In genomic region chr6:56642366-56643261, GRCh38 we compare ENCODE assay signal across 8 cellular contexts. TPM values are rescaled to one million over a fixed set of nuclear protein-coding genes. Genes with fewer than 3 reads are reported as not detected.
DNase-seq lines count a peak whose midpoint lies in the region; ATAC-seq and TF ChIP-seq lines count a peak whose summit lies in the region.

DST (minus strand) TSS chr6:56642889.

- H3K4me3 ChIP-seq in psoas muscle, result no peak within 1 kb of the TSS

- H3K4me1 ChIP-seq in foreskin keratinocyte (peaks cover 25% of the 10 kb centered on the region), psoas muscle (peaks cover 8% of the 10 kb centered on the region)

- CTCF ChIA-PET in activated CD4-positive, alpha-beta T cell treated with anti-CD3 and anti-CD28 coated beads for 36 hours (lab: Charles Lee), result interaction anchor here (0.6 to 0.9 kb wide), 2 partner anchors 57 to 285 kb away, joined by 3 read pairs; no protein-coding TSS in a partner anchor

- no peak within 1 kb of the TSS for H3K27ac Mint-ChIP-seq in activated CD4-positive, alpha-beta T cell treated with anti-CD3 and anti-CD28 coated beads for 36 hours

- ATAC-seq in SK-N-SH treated with all-trans-retinoic acid at 6 μM for 48 hours, result peak; percentile 89
- ATAC-seq in foreskin keratinocyte, result peak; percentile 93
- ATAC-seq in psoas muscle, result peak in 2 of 4 donors; percentile 23 to 25
- no peak for ATAC-seq in HG02981 (IDR thresholded peaks at IDR 0.05; ENCODE audit: unreplicated experiment)
- ATAC-seq in GM19397 (IDR thresholded peaks at IDR 0.05; ENCODE audit: unreplicated experiment), result no peak
- ATAC-seq in GM21576 (IDR thresholded peaks at IDR 0.05; ENCODE audit: unreplicated experiment), result no peak
- no peak for ATAC-seq in activated CD4-positive, alpha-beta T cell treated with anti-CD3 and anti-CD28 coated beads for 36 hours

- 69 to 80% (median 72%) methylated on average over 7 of the region's 7 CpGs for WGBS in psoas muscle, 3 donors

- TF ChIP-seq CTCF in foreskin keratinocyte (conservative IDR thresholded peaks at IDR 0.05), result no peak
- TF ChIP-seq CTCF in psoas muscle (IDR thresholded peaks at IDR 0.05), result no peak

- peaks cover 4 to 89% of the 10 kb centered on the region in 2 donors for H3K36me3 ChIP-seq in psoas muscle (ENCODE audit: insufficient read depth in 1 of 2, low read depth in 1 of 2)

- intact Hi-C loops in psoas muscle (cut with DNase I), result loop anchor here in 1 of 2 donors (5.0 kb wide), 2 partner anchors 55 to 210 kb away; no protein-coding TSS in a partner anchor
- intact Hi-C loops in activated CD4-positive, alpha-beta T cell treated with anti-CD3 and anti-CD28 coated beads for 36 hours (cut with DNase I, micrococcal nuclease), result no loop called here

- no peaks in the 10 kb centered on the region for H3K27me3 Mint-ChIP-seq in activated CD4-positive, alpha-beta T cell treated with anti-CD3 and anti-CD28 coated beads for 36 hours

- no peaks in the 10 kb centered on the region for H3K4me1 Mint-ChIP-seq in activated CD4-positive, alpha-beta T cell treated with anti-CD3 and anti-CD28 coated beads for 36 hours

- no peaks in the 10 kb centered on the region for H3K9me3 ChIP-seq in psoas muscle

- no peaks in the 10 kb centered on the region for H3K9me3 Mint-ChIP-seq in activated CD4-positive, alpha-beta T cell treated with anti-CD3 and anti-CD28 coated beads for 36 hours (ENCODE audit: low read depth)

- DNase-seq in EH (ENCODE audit: low read depth) (peak; percentile 95), foreskin keratinocyte (peak; percentile 98 to 99), psoas muscle (no peak)
- no peak for DNase-seq in activated CD4-positive, alpha-beta T cell treated with anti-CD3 and anti-CD28 coated beads for 36 hours

- H3K36me3 Mint-ChIP-seq in activated CD4-positive, alpha-beta T cell treated with anti-CD3 and anti-CD28 coated beads for 36 hours (ENCODE audit: low read depth), result no peaks in the 10 kb centered on the region

- H3K27me3 ChIP-seq in foreskin keratinocyte, result no peaks in the 10 kb centered on the region
- H3K27me3 ChIP-seq in psoas muscle (ENCODE audit: insufficient read depth in 3 of 3, low read length in 2 of 3), result no peaks in the 10 kb centered on the region

- POLR2A ChIA-PET in activated CD4-positive, alpha-beta T cell treated with anti-CD3 and anti-CD28 coated beads for 36 hours (lab: Charles Lee), result no interaction called here

- H3K27ac ChIP-seq in foreskin keratinocyte (peak within 1 kb of the TSS; percentile 73), psoas muscle (peak within 1 kb of the TSS; percentile 53)

- no peak within 1 kb of the TSS for H3K4me3 Mint-ChIP-seq in activated CD4-positive, alpha-beta T cell treated with anti-CD3 and anti-CD28 coated beads for 36 hours

TF ChIP-seq in SK-N-SH treated with all-trans-retinoic acid at 6 μM for 48 hours, 23 proteins besides CTCF, POLR2A, EP300 and RAD21:
- TF ChIP-seq OSR1 (CRISPR knock-in tag; IDR thresholded peaks at IDR 0.05) (no peak), ZNF70 (CRISPR knock-in tag; IDR thresholded peaks at IDR 0.05) (no peak), ZFP3 (CRISPR knock-in tag; IDR thresholded peaks at IDR 0.05) (no peak), ZFP30 (CRISPR knock-in tag; IDR thresholded peaks at IDR 0.05) (no peak)

RNA-seq across cellular contexts. Expression of gene DST, which starts in this region (rescaled TPM):
- total RNA-seq in foreskin keratinocyte (273 and 285 TPM in 2 replicates), psoas muscle (100 to 1,000 TPM; 109 to 341 (median 305) TPM)
- polyA plus RNA-seq in foreskin keratinocyte (46.7 and 50.0 TPM in 2 replicates), psoas muscle (10 to 100 TPM; 58.3 to 66.9 (median 63.5) TPM)
- total RNA-seq in activated CD4-positive, alpha-beta T cell treated with anti-CD3 and anti-CD28 coated beads for 36 hours, result 1 to 10 TPM; 6.7 to 6.8 TPM

Comparison
In these comparisons a context has a peak if more than half of its experiments do, and no peak if none do; other contexts are left out.
1. RNA of gene DST (total RNA-seq): 109 to 341 TPM in psoas muscle and 273 to 285 TPM in foreskin keratinocyte; 6.7 to 6.8 TPM in activated CD4-positive, alpha-beta T cell treated with anti-CD3 and anti-CD28 coated beads for 36 hours; every median in the first group is over 10 times any median in the second.
2. DNase-seq: peak in EH (single experiment) and foreskin keratinocyte (2 of 2); none in psoas muscle (0 of 2) and activated CD4-positive, alpha-beta T cell treated with anti-CD3 and anti-CD28 coated beads for 36 hours (single experiment).
3. ATAC-seq: peak in SK-N-SH treated with all-trans-retinoic acid at 6 μM for 48 hours (single experiment) and foreskin keratinocyte (single experiment); none in HG02981 (single experiment), GM19397 (single experiment), GM21576 (single experiment) and activated CD4-positive, alpha-beta T cell treated with anti-CD3 and anti-CD28 coated beads for 36 hours (single experiment).